In the genomic region with DNA sequence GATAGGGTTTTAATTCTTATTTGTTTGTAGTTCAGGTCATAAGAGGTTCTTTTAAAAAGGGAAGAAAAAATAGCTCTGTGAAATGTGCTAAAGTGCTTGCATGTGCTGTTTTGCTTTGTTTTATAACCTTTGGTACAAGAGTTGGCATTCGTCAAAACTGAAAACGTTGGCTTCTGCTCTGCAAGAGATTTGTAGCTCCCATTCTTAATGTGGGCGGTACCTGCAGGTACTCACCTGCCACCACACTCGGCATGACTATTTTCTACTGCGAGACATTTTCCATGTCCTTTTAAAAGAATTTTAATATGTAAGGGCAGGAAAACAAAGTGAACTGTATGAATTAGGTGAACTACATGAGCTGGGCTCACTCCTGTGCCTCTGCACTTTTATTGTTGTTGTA, we compare ENCODE assay signal across 18 cellular contexts.
"Had no signal": no experiment of that assay in that cellular context is flagged by ENCODE, and none has a peak within 500 bp of the region (broad histone marks: within the 10 kb centered on the region; RNA-seq: fewer than 3 reads in every experiment).

No MANE protein-coding gene starts in this region.

- H3K27me3 Mint-ChIP-seq: activated naive CD8-positive, alpha-beta T cell treated with anti-CD3 and anti-CD28 coated beads for 36 hours; stimulated activated naive CD8-positive, alpha-beta T cell treated with anti-CD3 and anti-CD28 coated beads, Interleukin-15, amount 100 ng/mL, for 72 hours; type B pancreatic cell had no signal

- H3K36me3 ChIP-seq: WERI-Rb-1 had no signal

- H3K27ac ChIP-seq: dorsolateral prefrontal cortex, hepatocyte, lower lobe of right lung, WERI-Rb-1 had no signal

- H3K4me3 ChIP-seq: dorsolateral prefrontal cortex, hepatocyte, lower lobe of right lung had no signal

- ATAC-seq: lower lobe of right lung; stimulated activated naive CD8-positive, alpha-beta T cell treated with anti-CD3 and anti-CD28 coated beads, Interleukin-15, amount 100 ng/mL, for 72 hours had no signal

- H3K36me3 Mint-ChIP-seq: activated naive CD8-positive, alpha-beta T cell treated with anti-CD3 and anti-CD28 coated beads for 36 hours; type B pancreatic cell had no signal

- H3K9me3 ChIP-seq: lower lobe of right lung had no signal

- H3K27ac Mint-ChIP-seq: activated naive CD8-positive, alpha-beta T cell treated with anti-CD3 and anti-CD28 coated beads for 36 hours; stimulated activated naive CD8-positive, alpha-beta T cell treated with anti-CD3 and anti-CD28 coated beads, Interleukin-15, amount 100 ng/mL, for 72 hours; type B pancreatic cell had no signal

- H3K9me3 Mint-ChIP-seq: activated naive CD8-positive, alpha-beta T cell treated with anti-CD3 and anti-CD28 coated beads for 36 hours; nephron; stimulated activated naive CD8-positive, alpha-beta T cell treated with anti-CD3 and anti-CD28 coated beads, Interleukin-15, amount 100 ng/mL, for 72 hours; type B pancreatic cell had no signal

- DNase-seq: activated CD4-positive, alpha-beta T cell treated with anti-CD3 and anti-CD28 coated beads for 1 hour; activated CD4-positive, alpha-beta T cell treated with anti-CD3 and anti-CD28 coated beads, Interleukin-2, amount 50 U/mL, for 48 hours; activated naive CD4-positive, alpha-beta T cell; activated naive CD8-positive, alpha-beta T cell treated with anti-CD3 and anti-CD28 coated beads for 36 hours; amniotic stem cell; dorsolateral prefrontal cortex; left cardiac atrium; lower lobe of right lung; small intestine; stimulated activated CD4-positive, alpha-beta T cell treated with anti-CD3 and anti-CD28 coated beads, Interleukin-15, amount 100 ng/mL, for 24 hours; stimulated activated CD4-positive, alpha-beta T cell treated with anti-CD3 and anti-CD28 coated beads, Interleukin-4, amount 100 ng/mL, for 1 hour; stimulated activated naive CD8-positive, alpha-beta T cell treated with anti-CD3 and anti-CD28 coated beads, Interleukin-15, amount 100 ng/mL, for 72 hours; SW 1271; T-helper 2 cell; WERI-Rb-1 had no signal

- H3K4me3 Mint-ChIP-seq: activated naive CD8-positive, alpha-beta T cell treated with anti-CD3 and anti-CD28 coated beads for 36 hours; nephron; stimulated activated naive CD8-positive, alpha-beta T cell treated with anti-CD3 and anti-CD28 coated beads, Interleukin-15, amount 100 ng/mL, for 72 hours; type B pancreatic cell had no signal

- H3K27me3 ChIP-seq: dorsolateral prefrontal cortex, hepatocyte had no signal

- H2AFZ ChIP-seq: hepatocyte had no signal

- H3K4me2 ChIP-seq: hepatocyte had no signal
